Comparison of ENCODE assay signal across 14 cellular contexts in the genomic region with DNA sequence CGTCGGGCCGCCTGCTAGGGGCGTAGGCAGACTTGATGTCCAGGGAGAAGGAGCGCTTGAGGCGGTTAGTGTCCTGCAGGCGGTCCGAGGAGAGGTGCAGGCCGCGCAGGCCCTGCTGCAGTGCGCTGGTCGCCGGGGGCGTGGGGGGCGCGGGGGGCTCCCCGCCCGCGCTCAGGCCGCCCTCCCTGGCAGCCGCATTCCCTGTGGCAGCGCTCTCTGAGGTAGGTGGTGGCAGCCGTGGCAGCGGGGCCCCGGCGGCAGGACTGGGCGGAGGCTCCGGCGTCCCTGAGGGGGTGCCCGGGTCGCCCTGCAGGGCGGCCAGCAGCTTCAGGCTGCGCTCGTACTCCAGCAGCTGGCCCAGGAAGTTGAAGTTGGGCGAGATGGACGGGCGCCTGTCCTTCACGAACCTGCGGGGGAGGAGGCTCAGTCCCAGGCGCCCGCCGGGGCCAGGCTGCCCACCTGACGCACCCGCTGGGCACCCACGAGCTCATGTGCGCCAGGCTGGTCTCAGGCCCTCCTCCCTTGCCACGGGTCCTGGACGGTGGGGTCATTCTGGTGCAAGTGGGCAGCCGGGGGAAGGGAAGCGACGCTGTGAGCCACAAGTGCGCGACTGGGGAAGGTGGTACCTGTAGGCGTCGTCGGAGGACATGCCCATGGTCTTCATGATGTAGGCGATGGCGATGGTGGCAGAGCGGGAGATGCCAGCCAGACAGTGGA. TPM values are rescaled to one million over a fixed set of nuclear protein-coding genes. Genes with fewer than 3 reads are reported as not detected.
DNase-seq lines count a peak whose midpoint lies in the region; ATAC-seq and TF ChIP-seq lines count a peak whose summit lies in the region.
"Had no signal": no experiment of that assay in that cellular context is flagged by ENCODE, and none has a peak within 500 bp of the region (broad histone marks: within the 10 kb centered on the region; RNA-seq: fewer than 3 reads in every experiment).

No MANE protein-coding gene starts in this region.

- H3K9ac ChIP-seq in rectal smooth muscle tissue (ENCODE audit: low read length) = no peak overlapping the region

- H3K27ac ChIP-seq in AG04450 (ENCODE audit: low read depth, low read length) (peak overlapping the region; percentile 85), body of pancreas (peak overlapping the region; percentile 94 to 99 (median 98)), right cardiac atrium (ENCODE audit: low read length) (peak overlapping the region; percentile 32), rectal smooth muscle tissue (ENCODE audit: low read depth, low read length) (peak overlapping the region; percentile 95)

- POLR2A ChIA-PET in AG04450 (lab: Yijun Ruan, JAX) = interaction anchor here (1.2 kb wide), 1 partner anchor 16 kb away, joined by 3 read pairs; no protein-coding TSS in a partner anchor

- WGBS in body of pancreas, 2 donors = 93 to 100% methylated on average over 2 to 57 of the region's 59 CpGs
- 92% methylated on average over 59 of the region's 59 CpGs for WGBS in right cardiac atrium

- H3K4me1 ChIP-seq in body of pancreas (peaks cover 70% of the 10 kb centered on the region), right cardiac atrium (ENCODE audit: control insufficient read depth, insufficient read depth, low read length) (peaks cover 7% of the 10 kb centered on the region), rectal smooth muscle tissue (ENCODE audit: control insufficient read depth, insufficient read depth, low read length) (peaks cover 22% of the 10 kb centered on the region)

- ATAC-seq in body of pancreas (no peak), right cardiac atrium (no peak), GM18505 (IDR thresholded peaks at IDR 0.05; ENCODE audit: unreplicated experiment) (no peak), GM21737 (IDR thresholded peaks at IDR 0.05; ENCODE audit: unreplicated experiment) (no peak)
- ATAC-seq: activated naive CD8-positive, alpha-beta T cell treated with anti-CD3 and anti-CD28 coated beads, Interleukin-2, amount 50 U/mL, for 24 hours had no signal

- H3K4me3 ChIP-seq in AG04450 (ENCODE audit: low read depth, low read length) (no peak overlapping the region), body of pancreas (no peak overlapping the region), right cardiac atrium (ENCODE audit: low read length) (no peak overlapping the region), rectal smooth muscle tissue (ENCODE audit: low read length) (no peak overlapping the region)

- intact Hi-C loops in body of pancreas (cut with DNase I) (no loop called here), right cardiac atrium (cut with DNase I) (no loop called here)

- H3K36me3 ChIP-seq in body of pancreas (replicated peaks in 1 of 2; ENCODE audit: insufficient read depth in 1 of 2, low read depth in 2 of 2) (peaks cover 0 to 3% of the 10 kb centered on the region in 2 donors), rectal smooth muscle tissue (ENCODE audit: control insufficient read depth, insufficient read depth, low read length) (peaks cover 9% of the 10 kb centered on the region)

- CTCF ChIA-PET in AG04450 (lab: Charles Lee) = interaction anchor here (0.6 to 2.4 kb wide), 5 partner anchors 11 to 441 kb away, joined by 3 to 14 read pairs (median 5); no protein-coding TSS in a partner anchor

- TF ChIP-seq CTCF in AG04450 (IDR thresholded peaks at IDR 0.05; ENCODE audit: low read depth, low read length) (no peak), body of pancreas (IDR thresholded peaks at IDR 0.05) (no peak), GM10266 (IDR thresholded peaks at IDR 0.05; ENCODE audit: control insufficient read depth, insufficient read depth, low read depth, missing control alignments) (no peak)

- H3K9me3 ChIP-seq in AG04450 (ENCODE audit: control insufficient read depth, insufficient read depth, low read length) (no peaks in the 10 kb centered on the region; the same call in 1 of the 2 replicates), body of pancreas (no peaks in the 10 kb centered on the region), right cardiac atrium (ENCODE audit: control insufficient read depth, low read length) (no peaks in the 10 kb centered on the region)

- TF ChIP-seq POLR2A in body of pancreas (IDR thresholded peaks at IDR 0.05) (no peak), GM18505 (IDR thresholded peaks at IDR 0.05; ENCODE audit: borderline replicate concordance, extremely low read depth, insufficient read depth, insufficient read length) (no peak)

- DNase-seq in AG04450 (ENCODE audit: low read depth, low spot score) (no peak), body of pancreas (peak in 1 of 4 donors; percentile 16), right cardiac atrium (peak in 2 of 3 donors; percentile 15 to 45), GM10266 (ENCODE audit: extremely low spot score) (no peak)
- DNase-seq in activated CD4-positive, alpha-beta T cell treated with anti-CD3 and anti-CD28 coated beads for 4 hours = no peak
- DNase-seq: activated CD4-positive, alpha-beta T cell treated with anti-CD3 and anti-CD28 coated beads, Interleukin-2, amount 10 ng/mL, durations not matched to agents 7 days and 5 days; activated naive CD8-positive, alpha-beta T cell treated with anti-CD3 and anti-CD28 coated beads, Interleukin-2, amount 50 U/mL, for 24 hours; mesenchymal stem cell; NCI-H1930; NCI-H526 had no signal

- H3K27me3 ChIP-seq in AG04450 (ENCODE audit: control insufficient read depth, insufficient read depth, low read length) = no peaks in the 10 kb centered on the region
- no peaks in the 10 kb centered on the region for H3K27me3 ChIP-seq in body of pancreas
- no peaks in the 10 kb centered on the region for H3K27me3 ChIP-seq in right cardiac atrium (ENCODE audit: control insufficient read depth, insufficient read depth)
- H3K27me3 ChIP-seq in rectal smooth muscle tissue (ENCODE audit: control insufficient read depth, insufficient read depth, low read length) = no peaks in the 10 kb centered on the region

RNA-seq across cellular contexts. Expression of a gene that starts 14.7 kb away (rescaled TPM):
- polyA plus RNA-seq in AG04450 (2011; rRNA removed) = 1.5 and 2.1 TPM in 2 replicates
- 3.1 and 5.8 TPM in 2 replicates for polyA minus RNA-seq in AG04450 (2011; rRNA and poly(A)+ RNA removed)
- 10 to 100 TPM in 1 of 2 donors, 1 to 10 TPM in 1; 7.0 to 19.1 TPM for total RNA-seq in body of pancreas
- 10 to 100 TPM; 10.1 to 15.6 (median 12.3) TPM for total RNA-seq in right cardiac atrium
- polyA plus RNA-seq in right cardiac atrium = 13.3 TPM

RNA-seq across cellular contexts. Expression of a gene that starts 27.8 kb away (rescaled TPM):
- polyA plus RNA-seq in AG04450 (2011; rRNA removed) (not detected in 2 replicates), right cardiac atrium (not detected)
- polyA minus RNA-seq in AG04450 (2011; rRNA and poly(A)+ RNA removed) = not detected in 2 replicates
- total RNA-seq in body of pancreas (not detected), right cardiac atrium (not detected)
- total RNA-seq: activated CD4-positive, alpha-beta T cell treated with anti-CD3 and anti-CD28 coated beads, Interleukin-2, amount 10 ng/mL, durations not matched to agents 7 days and 5 days; fibroblast of lung had no signal
- polyA plus RNA-seq: fibroblast of lung had no signal

RNA-seq across cellular contexts. Expression of a gene that starts 40.8 kb away (rescaled TPM):
- polyA plus RNA-seq in AG04450 (2011; rRNA removed) (not detected in 2 replicates), right cardiac atrium (not detected)
- not detected in 2 replicates for polyA minus RNA-seq in AG04450 (2011; rRNA and poly(A)+ RNA removed)
- total RNA-seq in body of pancreas (not detected), right cardiac atrium (not detected)
- total RNA-seq: activated CD4-positive, alpha-beta T cell treated with anti-CD3 and anti-CD28 coated beads, Interleukin-2, amount 10 ng/mL, durations not matched to agents 7 days and 5 days; fibroblast of lung had no signal
- polyA plus RNA-seq: fibroblast of lung had no signal

RNA-seq across cellular contexts. Expression of a gene that starts 50.9 kb away (rescaled TPM):
- polyA plus RNA-seq in AG04450 (2011; rRNA removed) (not detected in 2 replicates), right cardiac atrium (not detected)
- polyA minus RNA-seq in AG04450 (2011; rRNA and poly(A)+ RNA removed) = not detected in 2 replicates
- total RNA-seq in body of pancreas (not detected), right cardiac atrium (not detected)
- total RNA-seq: activated CD4-positive, alpha-beta T cell treated with anti-CD3 and anti-CD28 coated beads, Interleukin-2, amount 10 ng/mL, durations not matched to agents 7 days and 5 days; fibroblast of lung had no signal
- polyA plus RNA-seq: fibroblast of lung had no signal

Comparison
In these comparisons a context has a peak if more than half of its experiments do, and no peak if none do; other contexts are left out.
1. DNase-seq: peak in right cardiac atrium (2 of 3); none in AG04450 (single experiment), activated CD4-positive, alpha-beta T cell treated with anti-CD3 and anti-CD28 coated beads for 4 hours (0 of 2) and GM10266 (single experiment).
2. H3K27ac ChIP-seq: peak in every context shown above with its lines; median percentile 98 in body of pancreas; 95 in rectal smooth muscle tissue; 85 in AG04450; 32 in right cardiac atrium.